ENCODE assay signal across 15 cellular contexts in genomic region chr12:94817695-94818075, GRCh38.
A peak's percentile ranks its signal among the peaks of the same experiment; 100 is the strongest.
DNase-seq lines count a peak whose midpoint lies in the region; ATAC-seq and TF ChIP-seq lines count a peak whose summit lies in the region.
"Had no signal": no experiment of that assay in that cellular context is flagged by ENCODE, and none has a peak within 500 bp of the region (broad histone marks: within the 10 kb centered on the region; RNA-seq: fewer than 3 reads in every experiment).

No MANE protein-coding gene starts in this region.

- H3K4me3 ChIP-seq in spleen (peak overlapping the region in 2 of 8 donors; percentile 7 to 47), upper lobe of right lung (no peak overlapping the region)
- H3K4me3 ChIP-seq: neural progenitor cell, right lobe of liver had no signal

- H3K27me3 ChIP-seq in spleen (replicated peaks in 1 of 7) (no peaks in the 10 kb centered on the region), upper lobe of right lung (no peaks in the 10 kb centered on the region)
- H3K27me3 ChIP-seq: right lobe of liver had no signal

- intact Hi-C loops in spleen (cut with DNase I; ENCODE audit: low total_unique reads) (no loop called here), upper lobe of right lung (cut with DNase I) (no loop called here)

- TF ChIP-seq CTCF in spleen (IDR thresholded peaks at IDR 0.05 in 8 of 11, conservative IDR thresholded peaks at IDR 0.05 in 3 of 11) (no peak), GM20000 (IDR thresholded peaks at IDR 0.05; ENCODE audit: extremely low read depth, missing control alignments) (no peak), upper lobe of right lung (IDR thresholded peaks at IDR 0.05) (no peak)

- WGBS in spleen, 5 donors, result 59 to 80% (median 76%) methylated on average over 1 of the region's 1 CpG

- ATAC-seq in GM19025 (IDR thresholded peaks at IDR 0.05; ENCODE audit: low read depth, unreplicated experiment) (peak; percentile 42), HG02798 (IDR thresholded peaks at IDR 0.05; ENCODE audit: poor library complexity, unreplicated experiment) (peak; percentile 56), HG03520 (IDR thresholded peaks at IDR 0.05; ENCODE audit: unreplicated experiment) (peak; percentile 26), upper lobe of right lung (no peak)
- ATAC-seq: activated T-cell treated with anti-CD3 and anti-CD28 coated beads, Interleukin-2, amount 50 U/mL, for 4 hours had no signal

- H3K9me3 ChIP-seq in spleen (peaks cover 6 to 28% (median 24%) of the 10 kb centered on the region in 8 donors), upper lobe of right lung (peaks cover 13% of the 10 kb centered on the region)

- no peak for DNase-seq in spleen
- no peak for DNase-seq in GM20000 (ENCODE audit: low spot score)
- DNase-seq in OCI-M2 (lab: John Stamatoyannopoulos, UW; ENCODE audit: unreplicated experiment), result no peak
- DNase-seq in T-helper 2 cell, result no peak
- no peak for DNase-seq in upper lobe of right lung
- DNase-seq: activated T-cell treated with anti-CD3 and anti-CD28 coated beads, Interleukin-2, amount 50 U/mL, for 4 hours; CD4-positive, CD25-positive, alpha-beta regulatory T cell; NCI-H2107; NCI-H748 treated with DMSO at 0.1 percent for 48 hours; right lobe of liver; stimulated activated CD4-positive, alpha-beta T cell treated with anti-CD3 and anti-CD28 coated beads, Interleukin-2, amount 100 ng/mL, for 48 hours had no signal

- H3K4me1 ChIP-seq in spleen, result peaks cover 7 to 49% (median 20%) of the 10 kb centered on the region in 6 donors
- no peaks in the 10 kb centered on the region for H3K4me1 ChIP-seq in upper lobe of right lung
- H3K4me1 ChIP-seq: right lobe of liver had no signal

- no peak for TF ChIP-seq POLR2A in spleen (IDR thresholded peaks at IDR 0.05)

- H3K36me3 ChIP-seq in spleen, result no peaks in the 10 kb centered on the region
- no peaks in the 10 kb centered on the region for H3K36me3 ChIP-seq in upper lobe of right lung
- H3K36me3 ChIP-seq: right lobe of liver had no signal

- peak overlapping the region in 7 of 8 donors; percentile 24 to 80 (median 58) for H3K27ac ChIP-seq in spleen
- H3K27ac ChIP-seq in upper lobe of right lung, result no peak overlapping the region
- H3K27ac ChIP-seq: neural progenitor cell, right lobe of liver had no signal
